Comparison of ENCODE assay signal across 22 cellular contexts in the genomic region with DNA sequence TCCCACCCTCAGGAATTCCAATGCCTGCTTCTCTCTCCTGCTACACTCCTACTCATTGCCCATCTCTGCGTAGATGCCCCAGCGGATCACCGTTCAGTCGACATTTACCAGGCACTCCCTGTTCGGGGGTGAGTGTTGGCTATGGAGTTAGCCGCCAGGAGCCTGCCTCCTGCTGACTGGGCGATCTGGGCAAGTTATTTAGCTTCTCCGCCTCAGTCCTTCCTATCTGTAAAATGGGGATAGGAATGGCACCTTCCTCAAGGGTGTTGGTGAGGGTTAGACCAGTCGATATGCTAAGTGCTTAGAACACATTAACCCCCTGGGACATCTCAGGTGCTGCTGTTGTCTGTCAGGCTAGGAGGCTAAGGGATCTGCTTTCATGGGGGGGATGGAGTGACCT.
"Had no signal": no experiment of that assay in that cellular context is flagged by ENCODE, and none has a peak within 500 bp of the region (broad histone marks: within the 10 kb centered on the region; RNA-seq: fewer than 3 reads in every experiment).

No MANE protein-coding gene starts in this region.

- H3K27me3 Mint-ChIP-seq: activated naive CD4-positive, alpha-beta T cell treated with anti-CD3 and anti-CD28 coated beads, Interleukin-2, amount 50 U/mL, for 24 hours had no signal

- FAIRE-seq: islet of Langerhans, pancreas had no signal

- H3K4me1 Mint-ChIP-seq: activated naive CD4-positive, alpha-beta T cell treated with anti-CD3 and anti-CD28 coated beads, Interleukin-2, amount 50 U/mL, for 24 hours; natural killer cell; T-helper 17 cell had no signal

- H3K9me3 ChIP-seq: adrenal gland, ascending aorta, gastroesophageal sphincter, pancreas, upper lobe of left lung had no signal

- H3K36me3 Mint-ChIP-seq: activated CD4-positive, alpha-beta memory T cell treated with anti-CD3 and anti-CD28 coated beads for 36 hours; activated naive CD4-positive, alpha-beta T cell treated with anti-CD3 and anti-CD28 coated beads, Interleukin-2, amount 50 U/mL, for 24 hours; natural killer cell had no signal

- DNase-seq: activated CD4-positive, alpha-beta memory T cell treated with anti-CD3 and anti-CD28 coated beads for 36 hours; activated gamma-delta T cell treated with Interleukin-2 at 50 U/mL for 16 hours; activated T-cell treated with anti-CD3 and anti-CD28 coated beads for 4 hours; adrenal gland; endodermal cell; head of caudate nucleus; hypothalamus; left ventricle myocardium superior; midbrain; natural killer cell; pancreas; right cardiac atrium; stimulated activated CD4-positive, alpha-beta T cell treated with anti-CD3 and anti-CD28 coated beads, Interleukin-12 subunit alpha, Interleukin-12 subunit beta, amount 100 ng/mL, for 4 hours; stimulated activated CD4-positive, alpha-beta T cell treated with anti-CD3 and anti-CD28 coated beads, Interleukin-4, amount 100 ng/mL, for 4 hours; stimulated activated naive CD8-positive, alpha-beta T cell treated with anti-CD3 and anti-CD28 coated beads, Interleukin-15, Interleukin-2, amounts not matched to agents 100 U/mL and 50 U/mL, for 24 hours; T-helper 17 cell; upper lobe of left lung had no signal

- H3K27me3 ChIP-seq: adrenal gland, ascending aorta, gastroesophageal sphincter, pancreas, upper lobe of left lung had no signal

- H3K4me3 Mint-ChIP-seq: activated CD4-positive, alpha-beta memory T cell treated with anti-CD3 and anti-CD28 coated beads for 36 hours; activated naive CD4-positive, alpha-beta T cell treated with anti-CD3 and anti-CD28 coated beads, Interleukin-2, amount 50 U/mL, for 24 hours; endodermal cell; natural killer cell; T-helper 17 cell had no signal

- H3K36me3 ChIP-seq: adrenal gland, ascending aorta, gastroesophageal sphincter, pancreas, upper lobe of left lung had no signal

- H3K27ac Mint-ChIP-seq: activated CD4-positive, alpha-beta memory T cell treated with anti-CD3 and anti-CD28 coated beads for 36 hours; activated naive CD4-positive, alpha-beta T cell treated with anti-CD3 and anti-CD28 coated beads, Interleukin-2, amount 50 U/mL, for 24 hours; endodermal cell; natural killer cell; T-helper 17 cell had no signal

- H3K4me1 ChIP-seq: adrenal gland, gastroesophageal sphincter, pancreas, upper lobe of left lung had no signal

- H3K27ac ChIP-seq: adrenal gland, ascending aorta, coronary artery, gastroesophageal sphincter, pancreas, upper lobe of left lung had no signal

- H3K9me3 Mint-ChIP-seq: activated CD4-positive, alpha-beta memory T cell treated with anti-CD3 and anti-CD28 coated beads for 36 hours; activated naive CD4-positive, alpha-beta T cell treated with anti-CD3 and anti-CD28 coated beads, Interleukin-2, amount 50 U/mL, for 24 hours; endodermal cell; natural killer cell had no signal

- H3K4me3 ChIP-seq: adrenal gland, ascending aorta, coronary artery, gastroesophageal sphincter, pancreas, upper lobe of left lung had no signal

- ATAC-seq: gastroesophageal sphincter, left ventricle myocardium superior, natural killer cell, right cardiac atrium, T-helper 17 cell had no signal
